ENCODE assay signal across 8 cellular contexts in genomic region chr2:43127208-43127940, GRCh38.
DNase-seq lines count a peak whose midpoint lies in the region; ATAC-seq and TF ChIP-seq lines count a peak whose summit lies in the region.

No MANE protein-coding gene starts in this region.

- H3K36me3 ChIP-seq in Peyer's patch (no peaks in the 10 kb centered on the region), sigmoid colon (no peaks in the 10 kb centered on the region)

- ATAC-seq in Right ventricle myocardium inferior = peak; percentile 35
- no peak for ATAC-seq in HG03159 (IDR thresholded peaks at IDR 0.05; ENCODE audit: unreplicated experiment)

- H3K4me3 ChIP-seq in Peyer's patch (peak overlapping the region in 1 of 4 donors; percentile 12), sigmoid colon (no peak overlapping the region)

- H3K4me1 ChIP-seq in Peyer's patch (peaks cover 23 to 60% (median 42%) of the 10 kb centered on the region in 4 donors), sigmoid colon (peaks cover 0 to 33% (median 27%) of the 10 kb centered on the region in 4 donors)

- TF ChIP-seq CTCF in Peyer's patch (IDR thresholded peaks at IDR 0.05) (peak; percentile 57 to 82 (median 74)), sigmoid colon (IDR thresholded peaks at IDR 0.05) (peak in 2 of 4 experiments; percentile 25 to 29)

- peaks cover 3% of the 10 kb centered on the region for H3K27me3 Mint-ChIP-seq in activated T-helper 1 cell treated with anti-CD3 and anti-CD28 coated beads, Interleukin-12 subunit alpha, Interleukin-12 subunit beta, Interleukin-2, Interleukin-4 antibody, amounts not matched to agents 30 ng/mL and 10 ng/mL and 1 ng/mL, durations not matched to agents 14 hours and 24 hours and 36 hours (ENCODE audit: insufficient read depth)

- no peaks in the 10 kb centered on the region for H3K9me3 Mint-ChIP-seq in activated T-helper 1 cell treated with anti-CD3 and anti-CD28 coated beads, Interleukin-12 subunit alpha, Interleukin-12 subunit beta, Interleukin-2, Interleukin-4 antibody, amounts not matched to agents 30 ng/mL and 10 ng/mL and 1 ng/mL, durations not matched to agents 14 hours and 24 hours and 36 hours

- peaks cover 9% of the 10 kb centered on the region for H3K36me3 Mint-ChIP-seq in activated T-helper 1 cell treated with anti-CD3 and anti-CD28 coated beads, Interleukin-12 subunit alpha, Interleukin-12 subunit beta, Interleukin-2, Interleukin-4 antibody, amounts not matched to agents 30 ng/mL and 10 ng/mL and 1 ng/mL, durations not matched to agents 14 hours and 24 hours and 36 hours (ENCODE audit: low read depth)

- TF ChIP-seq POLR2A in Peyer's patch (IDR thresholded peaks at IDR 0.05) (no peak), sigmoid colon (IDR thresholded peaks at IDR 0.05) (no peak)

- TF ChIP-seq EP300 in sigmoid colon (IDR thresholded peaks at IDR 0.05) = no peak

- WGBS in sigmoid colon, 2 donors = 70 to 74% methylated on average over 24 of the region's 24 CpGs

- H3K9me3 ChIP-seq in Peyer's patch = no peaks in the 10 kb centered on the region
- no peaks in the 10 kb centered on the region for H3K9me3 ChIP-seq in sigmoid colon

- intact Hi-C loops in activated T-helper 1 cell treated with anti-CD3 and anti-CD28 coated beads, Interleukin-12 subunit alpha, Interleukin-12 subunit beta, Interleukin-2, Interleukin-4 antibody, amounts not matched to agents 30 ng/mL and 10 ng/mL and 1 ng/mL, durations not matched to agents 14 hours and 24 hours and 36 hours (cut with micrococcal nuclease) = loop anchor here (1.0 to 5.0 kb wide), 3 partner anchors 102 to 357 kb away; no protein-coding TSS in a partner anchor
- intact Hi-C loops in Right ventricle myocardium inferior (cut with DNase I) = loop anchor here (5.0 kb wide), 2 partner anchors 100 to 150 kb away; no protein-coding TSS in a partner anchor
- intact Hi-C loops in sigmoid colon (cut with DNase I) = no loop called here

- peak overlapping the region; percentile 88 to 94 (median 92) for H3K27ac ChIP-seq in Peyer's patch
- H3K27ac ChIP-seq in sigmoid colon = peak overlapping the region; percentile 22 to 63 (median 32)

- H3K4me3 Mint-ChIP-seq in activated T-helper 1 cell treated with anti-CD3 and anti-CD28 coated beads, Interleukin-12 subunit alpha, Interleukin-12 subunit beta, Interleukin-2, Interleukin-4 antibody, amounts not matched to agents 30 ng/mL and 10 ng/mL and 1 ng/mL, durations not matched to agents 14 hours and 24 hours and 36 hours = peak overlapping the region; percentile 33

- DNase-seq in NCI-H1436 (lab: John Stamatoyannopoulos, UW) (peak; percentile 9), NCI-H1436 treated with DMSO at 0.1 percent for 48 hours (lab: John Stamatoyannopoulos, UW) (no peak), Peyer's patch (peak; percentile 81 to 92 (median 85)), Right ventricle myocardium inferior (ENCODE audit: missing footprints) (peak; percentile 93), sigmoid colon (peak; percentile 81), NCI-H1105 (lab: John Stamatoyannopoulos, UW) (no peak)
- DNase-seq in activated T-helper 1 cell treated with anti-CD3 and anti-CD28 coated beads, Interleukin-12 subunit alpha, Interleukin-12 subunit beta, Interleukin-2, Interleukin-4 antibody, amounts not matched to agents 30 ng/mL and 10 ng/mL and 1 ng/mL, durations not matched to agents 14 hours and 24 hours and 36 hours (ENCODE audit: low spot score) = peak; percentile 78

- H3K4me1 Mint-ChIP-seq in activated T-helper 1 cell treated with anti-CD3 and anti-CD28 coated beads, Interleukin-12 subunit alpha, Interleukin-12 subunit beta, Interleukin-2, Interleukin-4 antibody, amounts not matched to agents 30 ng/mL and 10 ng/mL and 1 ng/mL, durations not matched to agents 14 hours and 24 hours and 36 hours (ENCODE audit: low read depth) = peaks cover 53% of the 10 kb centered on the region

- H3K27me3 ChIP-seq in Peyer's patch = no peaks in the 10 kb centered on the region
- H3K27me3 ChIP-seq in sigmoid colon = no peaks in the 10 kb centered on the region

- peak overlapping the region; percentile 73 for H3K27ac Mint-ChIP-seq in activated T-helper 1 cell treated with anti-CD3 and anti-CD28 coated beads, Interleukin-12 subunit alpha, Interleukin-12 subunit beta, Interleukin-2, Interleukin-4 antibody, amounts not matched to agents 30 ng/mL and 10 ng/mL and 1 ng/mL, durations not matched to agents 14 hours and 24 hours and 36 hours

Comparison
In these comparisons a context has a peak if more than half of its experiments do, and no peak if none do; other contexts are left out.
1. DNase-seq: peak in NCI-H1436 (single experiment), Peyer's patch (3 of 3), activated T-helper 1 cell treated with anti-CD3 and anti-CD28 coated beads, Interleukin-12 subunit alpha, Interleukin-12 subunit beta, Interleukin-2, Interleukin-4 antibody, amounts not matched to agents 30 ng/mL and 10 ng/mL and 1 ng/mL, durations not matched to agents 14 hours and 24 hours and 36 hours (single experiment), Right ventricle myocardium inferior (single experiment) and sigmoid colon (single experiment); none in NCI-H1436 treated with DMSO at 0.1 percent for 48 hours (single experiment) and NCI-H1105 (single experiment).